38 cellular contexts compared by ENCODE assay signal in genomic region chr3:142536519-142536918, GRCh38.
"Had no signal": no experiment of that assay in that cellular context is flagged by ENCODE, and none has a peak within 500 bp of the region (broad histone marks: within the 10 kb centered on the region; RNA-seq: fewer than 3 reads in every experiment).

No MANE protein-coding gene starts in this region.

- H3K4me3 Mint-ChIP-seq: activated CD4-positive, alpha-beta memory T cell treated with anti-CD3 and anti-CD28 coated beads, Interleukin-2, amount 10 ng/mL, durations not matched to agents 7 days and 5 days; activated CD4-positive, alpha-beta T cell treated with anti-CD3 and anti-CD28 coated beads for 36 hours; activated CD4-positive, alpha-beta T cell treated with anti-CD3 and anti-CD28 coated beads, Interleukin-2, amount 10 ng/mL, durations not matched to agents 7 days and 5 days; activated CD8-positive, alpha-beta memory T cell treated with anti-CD3 and anti-CD28 coated beads, Interleukin-2, amount 10 ng/mL, durations not matched to agents 7 days and 5 days; activated CD8-positive, alpha-beta T cell treated with anti-CD3 and anti-CD28 coated beads, Interleukin-2, amount 10 ng/mL, durations not matched to agents 7 days and 5 days; activated naive CD4-positive, alpha-beta T cell treated with anti-CD3 and anti-CD28 coated beads for 36 hours; activated naive CD8-positive, alpha-beta T cell treated with anti-CD3 and anti-CD28 coated beads for 36 hours; activated T-cell treated with anti-CD3 and anti-CD28 coated beads, Interleukin-2, amount 50 U/mL, for 24 hours; activated T-helper 17 cell treated with anti-CD3 and anti-CD28 coated beads, Interleukin-2, amount 50 U/mL, for 72 hours; brain; central memory CD8-positive, alpha-beta T cell; T-helper 1 cell treated with Interleukin-12 subunit alpha and Interleukin-12 subunit beta and Interleukin-4 antibody, amounts not matched to agents 30 μg/mL and 1 μg/mL, for 36 hours; T-helper 2 cell treated with Interferon-gamma antibody and Interleukin-4, amounts not matched to agents 5 μg/mL and 100 μg/mL, for 36 hours; WTC11 had no signal

- H3K27me3 Mint-ChIP-seq: activated CD4-positive, alpha-beta memory T cell treated with anti-CD3 and anti-CD28 coated beads, Interleukin-2, amount 10 ng/mL, durations not matched to agents 7 days and 5 days; activated CD4-positive, alpha-beta T cell treated with anti-CD3 and anti-CD28 coated beads for 36 hours; activated CD4-positive, alpha-beta T cell treated with anti-CD3 and anti-CD28 coated beads, Interleukin-2, amount 10 ng/mL, durations not matched to agents 7 days and 5 days; activated CD8-positive, alpha-beta memory T cell treated with anti-CD3 and anti-CD28 coated beads, Interleukin-2, amount 10 ng/mL, durations not matched to agents 7 days and 5 days; activated naive CD8-positive, alpha-beta T cell treated with anti-CD3 and anti-CD28 coated beads for 36 hours; activated T-cell treated with anti-CD3 and anti-CD28 coated beads, Interleukin-2, amount 50 U/mL, for 24 hours; activated T-helper 17 cell treated with anti-CD3 and anti-CD28 coated beads, Interleukin-2, amount 50 U/mL, for 72 hours; central memory CD8-positive, alpha-beta T cell had no signal

- H3K9me3 ChIP-seq: adrenal gland, ascending aorta had no signal

- H3K4me3 ChIP-seq: adrenal gland, ascending aorta, cardiac muscle cell had no signal

- H3K27me3 ChIP-seq: adrenal gland, ascending aorta, cardiac muscle cell had no signal

- H3K9me3 Mint-ChIP-seq: activated CD4-positive, alpha-beta T cell treated with anti-CD3 and anti-CD28 coated beads, Interleukin-2, amount 10 ng/mL, durations not matched to agents 7 days and 5 days; activated naive CD8-positive, alpha-beta T cell treated with anti-CD3 and anti-CD28 coated beads for 36 hours; central memory CD8-positive, alpha-beta T cell had no signal

- H3K27ac Mint-ChIP-seq: activated CD4-positive, alpha-beta memory T cell treated with anti-CD3 and anti-CD28 coated beads, Interleukin-2, amount 10 ng/mL, durations not matched to agents 7 days and 5 days; activated CD4-positive, alpha-beta T cell treated with anti-CD3 and anti-CD28 coated beads for 36 hours; activated CD4-positive, alpha-beta T cell treated with anti-CD3 and anti-CD28 coated beads, Interleukin-2, amount 10 ng/mL, durations not matched to agents 7 days and 5 days; activated CD8-positive, alpha-beta memory T cell treated with anti-CD3 and anti-CD28 coated beads, Interleukin-2, amount 10 ng/mL, durations not matched to agents 7 days and 5 days; activated CD8-positive, alpha-beta T cell treated with anti-CD3 and anti-CD28 coated beads, Interleukin-2, amount 10 ng/mL, durations not matched to agents 7 days and 5 days; activated naive CD4-positive, alpha-beta T cell treated with anti-CD3 and anti-CD28 coated beads for 36 hours; activated naive CD4-positive, alpha-beta T cell treated with anti-CD3 and anti-CD28 coated beads, Interleukin-2, amount 50 U/mL, for 72 hours; activated naive CD8-positive, alpha-beta T cell treated with anti-CD3 and anti-CD28 coated beads for 36 hours; activated T-cell treated with anti-CD3 and anti-CD28 coated beads, Interleukin-2, amount 50 U/mL, for 24 hours; activated T-helper 17 cell treated with anti-CD3 and anti-CD28 coated beads, Interleukin-2, amount 50 U/mL, for 72 hours; brain; T-helper 1 cell treated with Interleukin-12 subunit alpha and Interleukin-12 subunit beta and Interleukin-4 antibody, amounts not matched to agents 30 μg/mL and 1 μg/mL, for 36 hours; T-helper 2 cell treated with Interferon-gamma antibody and Interleukin-4, amounts not matched to agents 5 μg/mL and 100 μg/mL, for 36 hours; WTC11 had no signal

- H3K4me1 Mint-ChIP-seq: activated CD4-positive, alpha-beta T cell treated with anti-CD3 and anti-CD28 coated beads for 36 hours; activated CD4-positive, alpha-beta T cell treated with anti-CD3 and anti-CD28 coated beads, Interleukin-2, amount 10 ng/mL, durations not matched to agents 7 days and 5 days; activated CD8-positive, alpha-beta memory T cell treated with anti-CD3 and anti-CD28 coated beads, Interleukin-2, amount 10 ng/mL, durations not matched to agents 7 days and 5 days; activated naive CD8-positive, alpha-beta T cell treated with anti-CD3 and anti-CD28 coated beads for 36 hours; activated T-helper 17 cell treated with anti-CD3 and anti-CD28 coated beads, Interleukin-2, amount 50 U/mL, for 72 hours; brain; central memory CD8-positive, alpha-beta T cell; WTC11 had no signal

- DNase-seq: activated CD4-positive, alpha-beta memory T cell treated with anti-CD3 and anti-CD28 coated beads, Interleukin-2, amount 10 ng/mL, durations not matched to agents 7 days and 5 days; activated CD4-positive, alpha-beta T cell treated with anti-CD3 and anti-CD28 coated beads for 1 hour; activated CD4-positive, alpha-beta T cell treated with anti-CD3 and anti-CD28 coated beads for 36 hours; activated CD4-positive, alpha-beta T cell treated with anti-CD3 and anti-CD28 coated beads for 48 hours; activated CD4-positive, alpha-beta T cell treated with anti-CD3 and anti-CD28 coated beads, Interleukin-2, amount 10 ng/mL, durations not matched to agents 7 days and 5 days; activated CD4-positive, alpha-beta T cell treated with anti-CD3 and anti-CD28 coated beads, Interleukin-2, amount 50 U/mL, for 48 hours; activated CD4-positive, CD25-positive, alpha-beta regulatory T cell; activated CD8-positive, alpha-beta memory T cell treated with anti-CD3 and anti-CD28 coated beads for 24 hours; activated CD8-positive, alpha-beta memory T cell treated with anti-CD3 and anti-CD28 coated beads, Interleukin-2, amount 10 ng/mL, durations not matched to agents 7 days and 5 days; activated CD8-positive, alpha-beta memory T cell treated with anti-CD3 and anti-CD28 coated beads, Interleukin-2, amount 50 U/mL, for 48 hours; activated CD8-positive, alpha-beta T cell treated with anti-CD3 and anti-CD28 coated beads, Interleukin-2, amount 10 ng/mL, durations not matched to agents 7 days and 5 days; activated effector memory CD4-positive, alpha-beta T cell treated with anti-CD3 and anti-CD28 coated beads, Interleukin-2, amount 50 U/mL, for 16 hours; activated gamma-delta T cell treated with Interleukin-2 at 50 U/mL for 16 hours; activated naive CD4-positive, alpha-beta T cell; activated naive CD4-positive, alpha-beta T cell treated with anti-CD3 and anti-CD28 coated beads for 36 hours; activated naive CD4-positive, alpha-beta T cell treated with anti-CD3 and anti-CD28 coated beads, Interleukin-2, amount 50 U/mL, for 16 hours; activated naive CD8-positive, alpha-beta T cell treated with anti-CD3 and anti-CD28 coated beads for 36 hours; activated T-cell treated with anti-CD3 and anti-CD28 coated beads, Interleukin-2, amount 50 U/mL, for 24 hours; activated T-cell treated with anti-CD3 and anti-CD28 coated beads, Interleukin-2, amount 50 U/mL, for 48 hours; adrenal gland; amniotic stem cell; caudate nucleus; cerebellar nuclear complex; SW 1271; T-helper 1 cell; T-helper 2 cell; T-helper 9 cell; WERI-Rb-1 had no signal

- ATAC-seq: activated CD4-positive, alpha-beta T cell treated with anti-CD3 and anti-CD28 coated beads for 36 hours; activated CD4-positive, CD25-positive, alpha-beta regulatory T cell treated with anti-CD3 and anti-CD28 coated beads, Interleukin-2, amount 50 U/mL, for 24 hours; activated CD8-positive, alpha-beta memory T cell treated with anti-CD3 and anti-CD28 coated beads, Interleukin-2, amount 10 ng/mL, durations not matched to agents 7 days and 5 days; activated CD8-positive, alpha-beta T cell treated with anti-CD3 and anti-CD28 coated beads, Interleukin-2, amount 10 ng/mL, durations not matched to agents 7 days and 5 days; activated naive CD4-positive, alpha-beta T cell treated with anti-CD3 and anti-CD28 coated beads, Interleukin-2, amount 50 U/mL, for 72 hours; activated T-helper 17 cell treated with anti-CD3 and anti-CD28 coated beads, Interleukin-2, amount 50 U/mL, for 72 hours; WTC11 had no signal

- H3K27ac ChIP-seq: adrenal gland, ascending aorta, cardiac muscle cell, WERI-Rb-1 had no signal

- H3K4me1 ChIP-seq: adrenal gland, ascending aorta had no signal
